Comparison of ENCODE assay signal across 30 cellular contexts in genomic region chr22:25751174-25751581, GRCh38. TPM values are rescaled to one million over a fixed set of nuclear protein-coding genes. Genes with fewer than 3 reads are reported as not detected.
DNase-seq lines count a peak whose midpoint lies in the region; ATAC-seq, FAIRE-seq and TF ChIP-seq lines count a peak whose summit lies in the region.
"Had no signal": no experiment of that assay in that cellular context is flagged by ENCODE, and none has a peak within 500 bp of the region (broad histone marks: within the 10 kb centered on the region; RNA-seq: fewer than 3 reads in every experiment).

No MANE protein-coding gene starts in this region.

- no peaks in the 10 kb centered on the region for H3K79me2 ChIP-seq in osteoblast (ENCODE audit: insufficient read depth, low read length)

- H3K4me2 ChIP-seq in A549 (peak overlapping the region; percentile 25; the same call in 2 of the 3 replicates), osteoblast (ENCODE audit: insufficient read depth, low read length) (no peak overlapping the region)

- WGBS in A549 (ENCODE audit: missing lambda C conversion rate): 21% methylated on average over 2 of the region's 4 CpGs

- no peak for TF ChIP-seq EP300 in A549 (IDR thresholded peaks at IDR 0.05)

- no peaks in the 10 kb centered on the region for H3K36me3 ChIP-seq in osteoblast (ENCODE audit: insufficient read depth, low read length)

- FAIRE-seq in A549 (lab: Jason Lieb, UNC): no peak
- FAIRE-seq: RCC 7860 had no signal

- no peak for DNase-seq in activated CD8-positive, alpha-beta memory T cell treated with anti-CD3 and anti-CD28 coated beads, Interleukin-2, amount 10 ng/mL, durations not matched to agents 7 days and 5 days
- DNase-seq in activated CD8-positive, alpha-beta memory T cell treated with anti-CD3 and anti-CD28 coated beads for 24 hours: no peak
- no peak for DNase-seq in A549 (ENCODE audit: low read depth in 1 of 2, low spot score in 1 of 2)
- DNase-seq in activated CD8-positive, alpha-beta T cell treated with anti-CD3 and anti-CD28 coated beads, Interleukin-2, amount 10 ng/mL, durations not matched to agents 7 days and 5 days: no peak
- DNase-seq in osteoblast (ENCODE audit: insufficient read length, low spot score, missing footprints): peak; percentile 55
- DNase-seq in sciatic nerve (ENCODE audit: low spot score): no peak
- no peak for DNase-seq in NCI-H187 (lab: John Stamatoyannopoulos, UW)
- DNase-seq in EL: no peak
- DNase-seq: activated CD4-positive, alpha-beta T cell treated with anti-CD3 and anti-CD28 coated beads for 4 hours; activated CD8-positive, alpha-beta memory T cell treated with anti-CD3 and anti-CD28 coated beads, Interleukin-2, amount 50 U/mL, for 48 hours; activated effector memory CD4-positive, alpha-beta T cell treated with anti-CD3 and anti-CD28 coated beads, Interleukin-2, amount 50 U/mL, for 16 hours; activated naive CD8-positive, alpha-beta T cell treated with anti-CD3 and anti-CD28 coated beads, Interleukin-2, amount 50 U/mL, for 24 hours; AML-193; central memory CD4-positive, alpha-beta T cell; cortex of kidney; DMS79 treated with DMSO at 0.1 percent for 48 hours; effector memory CD8-positive, alpha-beta T cell; GF-D8; HCEC 1CT; MV-4-11; NCI-H1436 treated with DMSO at 0.1 percent for 48 hours; NCI-H345; T-helper 9 cell had no signal

- peaks cover 64% of the 10 kb centered on the region for H3K4me1 Mint-ChIP-seq in activated CD8-positive, alpha-beta memory T cell treated with anti-CD3 and anti-CD28 coated beads, Interleukin-2, amount 10 ng/mL, durations not matched to agents 7 days and 5 days
- peaks cover 51% of the 10 kb centered on the region for H3K4me1 Mint-ChIP-seq in activated CD8-positive, alpha-beta T cell treated with anti-CD3 and anti-CD28 coated beads, Interleukin-2, amount 10 ng/mL, durations not matched to agents 7 days and 5 days (ENCODE audit: low read depth)

- no peaks in the 10 kb centered on the region for H4K20me1 ChIP-seq in osteoblast (ENCODE audit: insufficient read depth, low read length)

- H3K9me3 ChIP-seq in A549: no peaks in the 10 kb centered on the region
- no peaks in the 10 kb centered on the region for H3K9me3 ChIP-seq in osteoblast (ENCODE audit: low read depth, low read length)

- POLR2A ChIA-PET in A549 (lab: Yijun Ruan, JAX): no interaction called here
- POLR2A ChIA-PET in activated CD8-positive, alpha-beta T cell treated with anti-CD3 and anti-CD28 coated beads, Interleukin-2, amount 10 ng/mL, durations not matched to agents 7 days and 5 days (lab: Charles Lee): no interaction called here

- H3K9me3 Mint-ChIP-seq in activated CD8-positive, alpha-beta memory T cell treated with anti-CD3 and anti-CD28 coated beads, Interleukin-2, amount 10 ng/mL, durations not matched to agents 7 days and 5 days (ENCODE audit: low read depth): peaks cover 2% of the 10 kb centered on the region
- no peaks in the 10 kb centered on the region for H3K9me3 Mint-ChIP-seq in activated CD8-positive, alpha-beta T cell treated with anti-CD3 and anti-CD28 coated beads, Interleukin-2, amount 10 ng/mL, durations not matched to agents 7 days and 5 days (ENCODE audit: insufficient read depth)
- H3K9me3 Mint-ChIP-seq: activated naive CD8-positive, alpha-beta T cell treated with anti-CD3 and anti-CD28 coated beads, Interleukin-2, amount 50 U/mL, for 24 hours; CD4-positive, CD25-positive, alpha-beta regulatory T cell; effector memory CD8-positive, alpha-beta T cell; memory B cell; stimulated activated memory B cell treated with anti-CD40 and anti-IgM and Interleukin-4, amounts not matched to agents 10 μg/mL and 1 μg/mL and 100 μg/mL, for 72 hours had no signal

- H3K27me3 ChIP-seq in osteoblast (ENCODE audit: insufficient read depth, low read length): no peaks in the 10 kb centered on the region

- TF ChIP-seq RAD21 in A549 (conservative IDR thresholded peaks at IDR 0.05 in 1 of 2, IDR thresholded peaks at IDR 0.05 in 1 of 2): no peak

- H3K27ac ChIP-seq in A549: peak overlapping the region; percentile 38 to 43; a peak in 2 of 6 replicates
- H3K27ac ChIP-seq in osteoblast (ENCODE audit: low read depth, low read length): no peak overlapping the region
- H3K27ac ChIP-seq: VCaP had no signal

- intact Hi-C loops in sciatic nerve (cut with DNase I): no loop called here

- no peaks in the 10 kb centered on the region for H3K27me3 Mint-ChIP-seq in activated CD8-positive, alpha-beta memory T cell treated with anti-CD3 and anti-CD28 coated beads, Interleukin-2, amount 10 ng/mL, durations not matched to agents 7 days and 5 days
- H3K27me3 Mint-ChIP-seq in activated CD8-positive, alpha-beta T cell treated with anti-CD3 and anti-CD28 coated beads, Interleukin-2, amount 10 ng/mL, durations not matched to agents 7 days and 5 days (ENCODE audit: low read depth): no peaks in the 10 kb centered on the region
- H3K27me3 Mint-ChIP-seq: stimulated activated memory B cell treated with anti-CD40 and anti-IgM and Interleukin-4, amounts not matched to agents 10 μg/mL and 1 μg/mL and 100 μg/mL, for 72 hours had no signal

- H3K4me1 ChIP-seq in A549: peaks cover 39% of the 10 kb centered on the region
- peaks cover 27% of the 10 kb centered on the region for H3K4me1 ChIP-seq in osteoblast (ENCODE audit: insufficient read depth, low read length)

- no peak for TF ChIP-seq CTCF in A549 (IDR thresholded peaks at IDR 0.05)
- no peak for TF ChIP-seq CTCF in osteoblast (IDR thresholded peaks at IDR 0.05; ENCODE audit: extremely low read depth, low read depth, low read length)

- H3K4me3 ChIP-seq in A549 (no peak overlapping the region), osteoblast (ENCODE audit: insufficient read depth, low read length) (no peak overlapping the region)

- peaks cover 53% of the 10 kb centered on the region for H3K36me3 Mint-ChIP-seq in activated CD8-positive, alpha-beta memory T cell treated with anti-CD3 and anti-CD28 coated beads, Interleukin-2, amount 10 ng/mL, durations not matched to agents 7 days and 5 days
- peaks cover 12% of the 10 kb centered on the region for H3K36me3 Mint-ChIP-seq in activated CD8-positive, alpha-beta T cell treated with anti-CD3 and anti-CD28 coated beads, Interleukin-2, amount 10 ng/mL, durations not matched to agents 7 days and 5 days (ENCODE audit: low read depth)
- H3K36me3 Mint-ChIP-seq: CD4-positive, CD25-positive, alpha-beta regulatory T cell; memory B cell; stimulated activated memory B cell treated with anti-CD40 and anti-IgM and Interleukin-4, amounts not matched to agents 10 μg/mL and 1 μg/mL and 100 μg/mL, for 72 hours had no signal

- CTCF ChIA-PET in activated CD8-positive, alpha-beta memory T cell treated with anti-CD3 and anti-CD28 coated beads, Interleukin-2, amount 10 ng/mL, durations not matched to agents 7 days and 5 days (lab: Charles Lee): interaction anchor here (0.7 to 3.7 kb wide), 4 partner anchors 11 to 21 kb away, joined by 3 to 39 read pairs (median 22); no protein-coding TSS in a partner anchor
- CTCF ChIA-PET in A549 (lab: Yijun Ruan, JAX): no interaction called here
- CTCF ChIA-PET in activated CD8-positive, alpha-beta T cell treated with anti-CD3 and anti-CD28 coated beads, Interleukin-2, amount 10 ng/mL, durations not matched to agents 7 days and 5 days (lab: Charles Lee): interaction anchor here (2.0 to 2.2 kb wide), 2 partner anchors 9 to 21 kb away, joined by 7 to 12 read pairs; no protein-coding TSS in a partner anchor

- no peak overlapping the region for H2AFZ ChIP-seq in osteoblast (ENCODE audit: low read length)

- H3K4me3 Mint-ChIP-seq in activated CD8-positive, alpha-beta memory T cell treated with anti-CD3 and anti-CD28 coated beads, Interleukin-2, amount 10 ng/mL, durations not matched to agents 7 days and 5 days: peak overlapping the region; percentile 70
- no peak overlapping the region for H3K4me3 Mint-ChIP-seq in activated CD8-positive, alpha-beta T cell treated with anti-CD3 and anti-CD28 coated beads, Interleukin-2, amount 10 ng/mL, durations not matched to agents 7 days and 5 days
- H3K4me3 Mint-ChIP-seq: activated naive CD8-positive, alpha-beta T cell treated with anti-CD3 and anti-CD28 coated beads, Interleukin-2, amount 50 U/mL, for 24 hours; effector memory CD8-positive, alpha-beta T cell; memory B cell; stimulated activated memory B cell treated with anti-CD40 and anti-IgM and Interleukin-4, amounts not matched to agents 10 μg/mL and 1 μg/mL and 100 μg/mL, for 72 hours had no signal

- no peak for ATAC-seq in activated CD8-positive, alpha-beta memory T cell treated with anti-CD3 and anti-CD28 coated beads, Interleukin-2, amount 10 ng/mL, durations not matched to agents 7 days and 5 days
- no peak for ATAC-seq in A549
- no peak for ATAC-seq in activated CD8-positive, alpha-beta T cell treated with anti-CD3 and anti-CD28 coated beads, Interleukin-2, amount 10 ng/mL, durations not matched to agents 7 days and 5 days
- no peak for ATAC-seq in sciatic nerve
- ATAC-seq: activated naive CD8-positive, alpha-beta T cell treated with anti-CD3 and anti-CD28 coated beads, Interleukin-2, amount 50 U/mL, for 24 hours; effector memory CD8-positive, alpha-beta T cell; stimulated activated memory B cell treated with anti-CD40 and anti-IgM and Interleukin-4, amounts not matched to agents 10 μg/mL and 1 μg/mL and 100 μg/mL, for 72 hours had no signal

- peak overlapping the region; percentile 99 for H3K27ac Mint-ChIP-seq in activated CD8-positive, alpha-beta memory T cell treated with anti-CD3 and anti-CD28 coated beads, Interleukin-2, amount 10 ng/mL, durations not matched to agents 7 days and 5 days
- H3K27ac Mint-ChIP-seq in activated CD8-positive, alpha-beta T cell treated with anti-CD3 and anti-CD28 coated beads, Interleukin-2, amount 10 ng/mL, durations not matched to agents 7 days and 5 days: peak overlapping the region; percentile 58
- H3K27ac Mint-ChIP-seq: effector memory CD8-positive, alpha-beta T cell; memory B cell had no signal

- no peak for TF ChIP-seq POLR2A in A549 (IDR thresholded peaks at IDR 0.05; ENCODE audit: low read length)

TF ChIP-seq in A549, 52 proteins besides CTCF, POLR2A, EP300 and RAD21 (continues in another document):
- TF ChIP-seq, protein P1, sequence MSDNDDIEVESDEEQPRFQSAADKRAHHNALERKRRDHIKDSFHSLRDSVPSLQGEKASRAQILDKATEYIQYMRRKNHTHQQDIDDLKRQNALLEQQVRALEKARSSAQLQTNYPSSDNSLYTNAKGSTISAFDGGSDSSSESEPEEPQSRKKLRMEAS (IDR thresholded peaks at IDR 0.05): no peak
- TF ChIP-seq FOXS1 (CRISPR knock-in tag; IDR thresholded peaks at IDR 0.05): no peak

RNA-seq across cellular contexts. Expression of gene MYO18B, which starts 9.2 kb away (rescaled TPM):
- 1 to 10 TPM; 3.6 to 6.1 TPM for total RNA-seq in activated CD8-positive, alpha-beta memory T cell treated with anti-CD3 and anti-CD28 coated beads, Interleukin-2, amount 10 ng/mL, durations not matched to agents 7 days and 5 days
- polyA plus RNA-seq in A549 (2011; rRNA removed): 0.01 TPM in 2 replicates
- under 0.01 TPM in 1 of 2 replicates, not detected in the other for polyA plus RNA-seq in A549 (2012; cell fraction: cytosol; rRNA removed)
- polyA plus RNA-seq in A549 (2012; cell fraction: nucleus; rRNA removed): 0.01 and 0.11 TPM in 2 replicates
- polyA plus RNA-seq in A549 (2017; fragmentation: RNase III; extraction: RNeasy Plus Mini Kit Qiagen cat#74134 plus additional on column Dnase treatment): 0.01 to 0.05 TPM in 2 of 3 replicates, not detected in the other
- polyA minus RNA-seq in A549 (2011; rRNA and poly(A)+ RNA removed): 0.04 and 0.05 TPM in 2 replicates
- 1 to 10 TPM; 1.2 TPM for total RNA-seq in activated CD8-positive, alpha-beta T cell treated with anti-CD3 and anti-CD28 coated beads, Interleukin-2, amount 10 ng/mL, durations not matched to agents 7 days and 5 days
- under 0.01 TPM in 1 of 2 replicates, not detected in the other for total RNA-seq in osteoblast
- total RNA-seq in sciatic nerve: not detected
- total RNA-seq: A673, epithelial cell of proximal tubule had no signal
